Comparison of ENCODE assay signal across 8 cellular contexts in the genomic region with DNA sequence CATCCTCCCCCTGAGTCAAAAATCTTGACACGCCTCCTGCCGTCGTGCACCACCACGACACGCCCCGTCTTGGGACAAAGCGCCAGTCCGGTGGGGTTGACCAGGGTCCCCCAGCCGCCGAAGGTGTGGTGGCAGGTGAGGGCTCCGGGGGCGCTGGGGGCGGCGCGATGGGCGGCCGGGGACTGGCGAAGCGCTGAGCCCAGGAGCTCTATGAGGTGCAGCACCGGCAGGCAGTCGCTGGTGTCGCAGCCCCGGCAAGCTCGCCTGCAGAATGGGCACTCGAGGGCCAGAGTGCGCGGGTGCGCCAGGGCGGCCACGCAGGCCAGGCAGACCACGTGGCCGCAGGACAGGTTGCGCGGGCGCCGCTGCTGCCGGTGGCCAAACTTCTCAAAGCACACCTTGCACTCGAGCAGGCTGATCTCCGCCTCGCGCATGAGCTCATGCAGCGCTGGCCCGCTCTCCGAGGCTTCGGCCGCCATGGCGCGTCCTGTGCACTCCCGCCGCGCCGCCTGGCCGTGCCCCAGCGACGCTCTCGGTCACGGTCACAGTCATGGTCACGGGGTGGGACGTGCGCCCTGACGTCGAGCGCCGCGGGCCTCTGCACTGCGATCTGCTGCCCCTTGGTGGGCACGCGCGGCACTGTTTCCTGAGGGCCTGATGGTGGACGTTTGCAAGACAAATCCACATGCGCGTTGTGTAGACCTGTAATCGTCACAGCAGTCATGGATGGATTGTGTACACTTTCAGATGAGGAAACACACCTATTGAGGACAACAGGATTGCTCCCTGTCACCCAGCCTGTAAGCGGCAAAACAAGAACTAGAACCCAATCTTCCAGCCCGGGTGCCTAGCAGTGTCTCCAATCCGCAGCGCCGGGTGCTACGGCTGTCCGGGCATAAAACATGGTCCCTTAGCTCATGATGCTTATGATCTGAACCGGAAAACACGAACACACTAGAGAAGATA. TPM values are rescaled to one million over a fixed set of nuclear protein-coding genes. Genes with fewer than 3 reads are reported as not detected.
DNase-seq lines count a peak whose midpoint lies in the region; TF ChIP-seq lines count a peak whose summit lies in the region.

TSS of gene NHLRC1 (minus strand) at position 550 of the 966 bp plus-strand sequence. CDS start at position 479, 71 bp downstream.

- H3K36me3 ChIP-seq in smooth muscle cell (ENCODE audit: low read depth) = no peaks in the 10 kb centered on the region

- WGBS in smooth muscle cell (ENCODE audit: low lambda C conversion rate) = 38% methylated on average over 75 of the region's 82 CpGs

- H3F3A ChIP-seq in smooth muscle cell (ENCODE audit: low read depth) = no peaks in the 10 kb centered on the region

- no peaks in the 10 kb centered on the region for H3K9me3 ChIP-seq in smooth muscle cell (replicated peaks; ENCODE audit: low read depth)

- H4K20me1 ChIP-seq in smooth muscle cell (ENCODE audit: low read depth) = no peaks in the 10 kb centered on the region

- peak; percentile 74 for TF ChIP-seq CTCF in GM10266 (IDR thresholded peaks at IDR 0.05; ENCODE audit: control insufficient read depth, insufficient read depth, low read depth, missing control alignments)
- TF ChIP-seq CTCF in HFF-Myc (IDR thresholded peaks at IDR 0.05; ENCODE audit: low read depth, low read length, missing control alignments) = peak; percentile 92
- peak; percentile 79 for TF ChIP-seq CTCF in smooth muscle cell (IDR thresholded peaks at IDR 0.05; ENCODE audit: borderline replicate concordance, insufficient read depth, poor library complexity, severe bottlenecking)

- no peaks in the 10 kb centered on the region for H3K79me2 ChIP-seq in smooth muscle cell (ENCODE audit: low read depth)

- peak within 1 kb of the TSS; percentile 39 for H3K4me3 ChIP-seq in HFF-Myc (replicated peaks; ENCODE audit: low read depth, low read length)
- peak within 1 kb of the TSS; percentile 43 for H3K4me3 ChIP-seq in smooth muscle cell

- DNase-seq in GM10266 (ENCODE audit: extremely low spot score) (peak; percentile 85), HFF-Myc (ENCODE audit: extremely low read depth, low read depth) (peak; percentile 60), NCI-H128 (lab: John Stamatoyannopoulos, UW; ENCODE audit: unreplicated experiment) (peak; percentile 63), caudate nucleus (lab: John Stamatoyannopoulos, UW) (peak in 60 of 61 donors; percentile 8 to 92 (median 78)), inferior parietal cortex (ENCODE audit: extremely low spot score) (peak; percentile 86), smooth muscle cell (lab: John Stamatoyannopoulos, UW; ENCODE audit: unreplicated experiment) (peak; percentile 44), A172 (ENCODE audit: low spot score) (no peak)
- DNase-seq in activated CD4-positive, CD25-positive, alpha-beta regulatory T cell (lab: John Stamatoyannopoulos, UW) = peak; percentile 21 to 64 (median 58)

- peak within 1 kb of the TSS; percentile 46 for H3K9ac ChIP-seq in smooth muscle cell (ENCODE audit: low read depth)

- peak within 1 kb of the TSS; percentile 83 for H2AFZ ChIP-seq in smooth muscle cell (ENCODE audit: low read depth)

- H3K4me1 ChIP-seq in smooth muscle cell (ENCODE audit: low read depth) = no peaks in the 10 kb centered on the region

- H3K27me3 ChIP-seq in smooth muscle cell (ENCODE audit: low read depth) = no peaks in the 10 kb centered on the region

- peak within 1 kb of the TSS; percentile 78 for H3K4me2 ChIP-seq in smooth muscle cell

- H3K27ac ChIP-seq in caudate nucleus (ENCODE audit: low read depth, low read length) (no peak within 1 kb of the TSS), smooth muscle cell (ENCODE audit: low read depth) (no peak within 1 kb of the TSS)

RNA-seq across cellular contexts. Expression of gene NHLRC1, which starts in this region (rescaled TPM):
- total RNA-seq in smooth muscle cell = 0.22 and 0.85 TPM in 2 replicates
- polyA plus RNA-seq in smooth muscle cell = 0.42 and 1.3 TPM in 2 replicates
- total RNA-seq in A172 (2014; rRNA removed; shearing (Covaris generic)) = not detected in 2 replicates
